ENCODE assay signal across 8 cellular contexts in genomic region chr11:65182258-65183170, GRCh38. TPM values are rescaled to one million over a fixed set of nuclear protein-coding genes. Genes with fewer than 3 reads are reported as not detected.
DNase-seq lines count a peak whose midpoint lies in the region; ATAC-seq and TF ChIP-seq lines count a peak whose summit lies in the region.

No MANE protein-coding gene starts in this region.

- no peaks in the 10 kb centered on the region for H4K20me1 ChIP-seq in H9 (ENCODE audit: control insufficient read depth, insufficient read depth, insufficient read length)

- no peaks in the 10 kb centered on the region for H3K9me3 ChIP-seq in H9 (ENCODE audit: control insufficient read depth, low read depth, low read length)

- no peaks in the 10 kb centered on the region for H3K9me3 Mint-ChIP-seq in H9

- peak overlapping the region; percentile 54 for H3K9ac ChIP-seq in H9 (ENCODE audit: extremely low read depth, insufficient read length, low read length)

- H3K23ac ChIP-seq in H9 (ENCODE audit: insufficient read length, low read depth, low read length) = no peak overlapping the region

- H3K27me3 ChIP-seq in H9 (ENCODE audit: insufficient read depth, low read length) = no peaks in the 10 kb centered on the region

- H3K4me1 Mint-ChIP-seq in H9 = peaks cover 43 to 48% of the 10 kb centered on the region in 2 experiments

- H3K18ac ChIP-seq in H9 (ENCODE audit: insufficient read length, low read depth, low read length) = no peak overlapping the region

- H3K79me1 ChIP-seq in H9 (ENCODE audit: insufficient read depth, low read depth, low read length, poor library complexity, severe bottlenecking) = no peaks in the 10 kb centered on the region

- peaks cover 14% of the 10 kb centered on the region for H3K23me2 ChIP-seq in H9 (ENCODE audit: insufficient read length, low read depth, low read length, poor library complexity, severe bottlenecking)

- peaks cover 2% of the 10 kb centered on the region; the same call in 1 of the 2 replicates for H3K79me2 ChIP-seq in H9 (ENCODE audit: insufficient read depth, low read length)

- H4K5ac ChIP-seq in H9 (ENCODE audit: insufficient read length, low read depth, low read length) = no peak overlapping the region

- H2AFZ ChIP-seq in H9 (ENCODE audit: low read length) = no peak overlapping the region

- no peak overlapping the region for H2BK20ac ChIP-seq in H9 (ENCODE audit: low read depth, low read length, poor library complexity, severe bottlenecking)

- H3K4me1 ChIP-seq in H9 (ENCODE audit: insufficient read depth, low read length) = peaks cover 9% of the 10 kb centered on the region; the same call in 1 of the 2 replicates

- no peak overlapping the region for H2AK5ac ChIP-seq in H9 (ENCODE audit: insufficient read length, low read length)

- H2BK15ac ChIP-seq in H9 (ENCODE audit: low read depth, low read length) = no peak overlapping the region

- no peak overlapping the region for H3K27ac ChIP-seq in H9 (ENCODE audit: insufficient read length, low read depth, low read length)

- DNase-seq in AG20443 (ENCODE audit: low spot score) (peak; percentile 48), H9 (peak; percentile 88), epithelial cell of esophagus (ENCODE audit: low read depth) (peak; percentile 66), myocyte (ENCODE audit: low read depth) (peak; percentile 22), NCI-H187 treated with DMSO at 0.1 percent for 48 hours (lab: John Stamatoyannopoulos, UW) (no peak)

- peak overlapping the region; percentile 87 for H3K4me2 ChIP-seq in H9 (ENCODE audit: insufficient read depth, insufficient read length, low read length)

- H3T11ph ChIP-seq in H9 (ENCODE audit: low read length) = no peak overlapping the region

- no peaks in the 10 kb centered on the region for H3K27me3 Mint-ChIP-seq in H9 (ENCODE audit: low read depth)

- ATAC-seq in SK-N-SH treated with all-trans-retinoic acid at 6 μM for 48 hours (peak; percentile 46), HG03460 (IDR thresholded peaks at IDR 0.05; ENCODE audit: unreplicated experiment) (no peak)
- no peak for ATAC-seq in activated CD4-positive, CD25-positive, alpha-beta regulatory T cell treated with anti-CD3 and anti-CD28 coated beads, Interleukin-2, amount 50 U/mL, for 24 hours

- H3K36me3 Mint-ChIP-seq in H9 (ENCODE audit: insufficient read depth in 1 of 3, low read depth in 3 of 3) = peaks cover 13 to 19% (median 18%) of the 10 kb centered on the region in 3 experiments

- no peak overlapping the region for H4K91ac ChIP-seq in H9 (ENCODE audit: insufficient read length, low read depth, low read length)

- H3K14ac ChIP-seq in H9 (ENCODE audit: insufficient read depth, low read length) = peak overlapping the region; percentile 40; the same call in 1 of the 2 replicates

- peak overlapping the region; percentile 95 for H3K4me3 ChIP-seq in epithelial cell of esophagus (ENCODE audit: low read length)

- H2BK120ac ChIP-seq in H9 (ENCODE audit: low read depth, low read length, poor library complexity, severe bottlenecking) = no peak overlapping the region

- H2BK5ac ChIP-seq in H9 (ENCODE audit: insufficient read length, low read length) = no peak overlapping the region

- H4K8ac ChIP-seq in H9 (replicated peaks; ENCODE audit: insufficient read length, low read depth, low read length) = no peak overlapping the region

- H3K4me3 Mint-ChIP-seq in H9 = peak overlapping the region; percentile 92 to 96

- peak overlapping the region; percentile 97 to 99 (median 97); a peak in 6 of 7 replicates for H3K27ac Mint-ChIP-seq in H9

- TF ChIP-seq CTCF in H9 (conservative IDR thresholded peaks at IDR 0.05) (no peak), epithelial cell of esophagus (IDR thresholded peaks at IDR 0.05; ENCODE audit: insufficient read depth, low read depth, low read length, missing control alignments) (no peak)

- no peak overlapping the region for H2BK12ac ChIP-seq in H9 (ENCODE audit: insufficient read length, low read depth, low read length)

- H3K4ac ChIP-seq in H9 (ENCODE audit: low read depth, low read length) = no peak overlapping the region

- WGBS in H9 (ENCODE audit: extremely low coverage, insufficient read length, low lambda C conversion rate) = no CpG with 5 or more reads among the region's 23 CpGs

- H3K56ac ChIP-seq in H9 (ENCODE audit: insufficient read length, low read depth, low read length) = no peak overlapping the region

TF ChIP-seq in SK-N-SH treated with all-trans-retinoic acid at 6 μM for 48 hours, 23 proteins besides CTCF, POLR2A, EP300 and RAD21 (continues in another document):
- TF ChIP-seq TOX (CRISPR knock-in tag; IDR thresholded peaks at IDR 0.05; ENCODE audit: borderline replicate concordance) (no peak), ZNF70 (CRISPR knock-in tag; IDR thresholded peaks at IDR 0.05) (no peak), SNAI2 (CRISPR knock-in tag; IDR thresholded peaks at IDR 0.05) (no peak), ARNTL (CRISPR knock-in tag; IDR thresholded peaks at IDR 0.05; ENCODE audit: borderline replicate concordance, low read depth) (no peak), ZNF8 (CRISPR knock-in tag; IDR thresholded peaks at IDR 0.05) (no peak), ZFP3 (CRISPR knock-in tag; IDR thresholded peaks at IDR 0.05) (no peak), ZNF565 (CRISPR knock-in tag; conservative IDR thresholded peaks at IDR 0.05; ENCODE audit: low read depth) (no peak), TSHZ2 (CRISPR knock-in tag; IDR thresholded peaks at IDR 0.05) (no peak), CSDC2 (CRISPR knock-in tag; IDR thresholded peaks at IDR 0.05) (no peak), OSR1 (CRISPR knock-in tag; IDR thresholded peaks at IDR 0.05) (no peak), RARB (CRISPR knock-in tag; IDR thresholded peaks at IDR 0.05) (no peak), PATZ1 (CRISPR knock-in tag; IDR thresholded peaks at IDR 0.05; ENCODE audit: borderline replicate concordance) (no peak), ZFP30 (CRISPR knock-in tag; IDR thresholded peaks at IDR 0.05) (no peak), BACH2 (CRISPR knock-in tag; IDR thresholded peaks at IDR 0.05; ENCODE audit: borderline replicate concordance) (no peak), POU6F1 (CRISPR knock-in tag; IDR thresholded peaks at IDR 0.05; ENCODE audit: borderline replicate concordance, low read depth) (no peak)

RNA-seq across cellular contexts. Expression of gene CAPN1, which starts 0.8 kb away (rescaled TPM):
- total RNA-seq in H9 (2021) (175 and 178 TPM in 2 replicates), myocyte (130 and 149 TPM in 2 replicates)
- polyA plus RNA-seq in myocyte (2012) = 105 TPM

RNA-seq across cellular contexts. Expression of gene SPDYC, which starts 12.5 kb away (rescaled TPM):
- 0.44 and 0.61 TPM in 2 replicates for total RNA-seq in H9 (2021)
- total RNA-seq in myocyte = not detected in 2 replicates
- not detected for polyA plus RNA-seq in myocyte (2012)

RNA-seq across cellular contexts. Expression of gene SYVN1, which starts 48.2 kb away (rescaled TPM):
- total RNA-seq in H9 (2021) = 31.3 and 31.6 TPM in 2 replicates
- total RNA-seq in myocyte = 25.1 and 29.2 TPM in 2 replicates
- 50.1 TPM for polyA plus RNA-seq in myocyte (2012)
